ENCODE assay signal across 8 cellular contexts in genomic region chr12:125983094-125983783, GRCh38.
DNase-seq lines count a peak whose midpoint lies in the region; ATAC-seq and TF ChIP-seq lines count a peak whose summit lies in the region.

No MANE protein-coding gene starts in this region.

- H3K27me3 ChIP-seq in breast epithelium = no peaks in the 10 kb centered on the region
- no peaks in the 10 kb centered on the region for H3K27me3 ChIP-seq in liver (ENCODE audit: control insufficient read depth in 4 of 4, insufficient read depth in 4 of 4, low read length in 3 of 4)
- no peaks in the 10 kb centered on the region for H3K27me3 ChIP-seq in thymus (ENCODE audit: control insufficient read depth, insufficient read depth)

- intact Hi-C loops in activated CD4-positive, alpha-beta T cell treated with anti-CD3 and anti-CD28 coated beads for 36 hours (cut with DNase I, micrococcal nuclease) = no loop called here
- intact Hi-C loops in breast epithelium (cut with DNase I; ENCODE audit: low total_unique reads) (no loop called here), posterior vena cava (cut with DNase I) (no loop called here)

- H3K36me3 ChIP-seq in breast epithelium (no peaks in the 10 kb centered on the region), liver (ENCODE audit: control insufficient read depth in 4 of 4, insufficient read depth in 3 of 4, low read depth in 1 of 4, low read length in 3 of 4) (peaks cover 0 to 3% (median 0%) of the 10 kb centered on the region in 4 donors), thymus (ENCODE audit: control insufficient read depth, insufficient read depth) (no peaks in the 10 kb centered on the region)

- H3K27ac Mint-ChIP-seq in activated CD4-positive, alpha-beta T cell treated with anti-CD3 and anti-CD28 coated beads for 36 hours = no peak overlapping the region

- H3K36me3 Mint-ChIP-seq in activated CD4-positive, alpha-beta T cell treated with anti-CD3 and anti-CD28 coated beads for 36 hours (ENCODE audit: low read depth) = no peaks in the 10 kb centered on the region

- peak; percentile 41 to 43 for TF ChIP-seq RAD21 in liver (IDR thresholded peaks at IDR 0.05)

- TF ChIP-seq CTCF in breast epithelium (IDR thresholded peaks at IDR 0.05) (no peak), liver (IDR thresholded peaks at IDR 0.05; ENCODE audit: low read depth, low read length, missing input control) (peak; percentile 7)

- peak overlapping the region; percentile 61 to 92 for H3K9ac ChIP-seq in liver (ENCODE audit: low read depth in 1 of 2, low read length in 2 of 2)

- H3K9me3 Mint-ChIP-seq in activated CD4-positive, alpha-beta T cell treated with anti-CD3 and anti-CD28 coated beads for 36 hours (ENCODE audit: low read depth) = no peaks in the 10 kb centered on the region

- H3K27ac ChIP-seq in breast epithelium = peak overlapping the region; percentile 83 to 87
- peak overlapping the region; percentile 88 for H3K27ac ChIP-seq in liver (ENCODE audit: low read depth in 1 of 2, low read length in 2 of 2)
- H3K27ac ChIP-seq in thymus (ENCODE audit: low read depth) = no peak overlapping the region

- H3K4me1 Mint-ChIP-seq in activated CD4-positive, alpha-beta T cell treated with anti-CD3 and anti-CD28 coated beads for 36 hours = peaks cover 4% of the 10 kb centered on the region

- TF ChIP-seq POLR2A in breast epithelium (IDR thresholded peaks at IDR 0.05) = no peak
- no peak for TF ChIP-seq POLR2A in erythroblast (IDR thresholded peaks at IDR 0.05; ENCODE audit: low read length)

- peak overlapping the region; percentile 32 for H3K4me3 Mint-ChIP-seq in activated CD4-positive, alpha-beta T cell treated with anti-CD3 and anti-CD28 coated beads for 36 hours

- no peaks in the 10 kb centered on the region for H3K9me3 ChIP-seq in breast epithelium
- no peaks in the 10 kb centered on the region for H3K9me3 ChIP-seq in liver (ENCODE audit: control insufficient read depth in 4 of 4, low read length in 3 of 4)
- H3K9me3 ChIP-seq in thymus (ENCODE audit: control insufficient read depth) = no peaks in the 10 kb centered on the region

- peaks cover 20% of the 10 kb centered on the region for H3K27me3 Mint-ChIP-seq in activated CD4-positive, alpha-beta T cell treated with anti-CD3 and anti-CD28 coated beads for 36 hours

- 1% methylated on average over 24 of the region's 24 CpGs for WGBS in liver
- WGBS in thymus = 4% methylated on average over 24 of the region's 24 CpGs

- POLR2A ChIA-PET in activated CD4-positive, alpha-beta T cell treated with anti-CD3 and anti-CD28 coated beads for 36 hours (lab: Charles Lee) = no interaction called here

- peak; percentile 12 for ATAC-seq in activated CD4-positive, alpha-beta T cell treated with anti-CD3 and anti-CD28 coated beads for 36 hours

- H3K4me1 ChIP-seq in breast epithelium (no peaks in the 10 kb centered on the region), liver (ENCODE audit: control insufficient read depth in 4 of 4, insufficient read depth in 4 of 4, low read length in 3 of 4) (peaks cover 0 to 12% (median 11%) of the 10 kb centered on the region in 4 donors), thymus (ENCODE audit: control insufficient read depth, insufficient read depth, low read length) (no peaks in the 10 kb centered on the region)

- H3K4me3 ChIP-seq in breast epithelium (peak overlapping the region in 2 of 3 donors; percentile 65 to 66), liver (ENCODE audit: low read depth in 1 of 3, low read length in 3 of 3) (peak overlapping the region; percentile 52 to 82 (median 77)), thymus (ENCODE audit: low read length) (peak overlapping the region; percentile 20)

- peak; percentile 20 for DNase-seq in activated CD4-positive, alpha-beta T cell treated with anti-CD3 and anti-CD28 coated beads for 36 hours
- DNase-seq in activated CD4-positive, alpha-beta T cell treated with anti-CD3 and anti-CD28 coated beads for 1 hour = no peak
- DNase-seq in breast epithelium (ENCODE audit: low spot score in 2 of 2) (peak; percentile 80 to 85), NCI-H1417 (lab: John Stamatoyannopoulos, UW) (no peak), posterior vena cava (ENCODE audit: low spot score) (no peak), erythroblast (lab: John Stamatoyannopoulos, UW) (no peak)

- CTCF ChIA-PET in activated CD4-positive, alpha-beta T cell treated with anti-CD3 and anti-CD28 coated beads for 36 hours (lab: Charles Lee) = interaction anchor here (0.5 kb wide), 1 partner anchor 100 kb away, joined by 5 read pairs; no protein-coding TSS in a partner anchor

TF ChIP-seq in liver, 16 proteins besides CTCF, POLR2A, EP300 and RAD21:
- TF ChIP-seq ATF3 (IDR thresholded peaks at IDR 0.05) (peak; percentile 16), HNF4A (conservative IDR thresholded peaks at IDR 0.05) (peak; percentile 93 to 96), JUND (IDR thresholded peaks at IDR 0.05) (peak; percentile 55 to 68), YY1 (IDR thresholded peaks at IDR 0.05) (peak; percentile 75), RXRA (IDR thresholded peaks at IDR 0.05) (peak; percentile 88 to 91), SP1 (IDR thresholded peaks at IDR 0.05) (peak; percentile 98), GABPA (IDR thresholded peaks at IDR 0.05 in 1 of 2, conservative IDR thresholded peaks at IDR 0.05 in 1 of 2) (peak in 1 of 2 donors; percentile 66), HNF4G (IDR thresholded peaks at IDR 0.05) (peak; percentile 87), EGR1 (IDR thresholded peaks at IDR 0.05; ENCODE audit: low read depth in 2 of 2) (peak; percentile 89), FOXA2 (IDR thresholded peaks at IDR 0.05) (peak; percentile 42), TAF1 (conservative IDR thresholded peaks at IDR 0.05) (peak; percentile 95), MAX (IDR thresholded peaks at IDR 0.05) (peak; percentile 96), REST (IDR thresholded peaks at IDR 0.05) (peak; percentile 76), NR2F2 (IDR thresholded peaks at IDR 0.05) (peak; percentile 93), FOXA1 (IDR thresholded peaks at IDR 0.05) (peak; percentile 53), ZBTB33 (IDR thresholded peaks at IDR 0.05) (peak; percentile 91)

Comparison
In these comparisons a context has a peak if more than half of its experiments do, and no peak if none do; other contexts are left out.
1. DNase-seq: peak in activated CD4-positive, alpha-beta T cell treated with anti-CD3 and anti-CD28 coated beads for 36 hours (single experiment) and breast epithelium (2 of 2); none in activated CD4-positive, alpha-beta T cell treated with anti-CD3 and anti-CD28 coated beads for 1 hour (single experiment), NCI-H1417 (0 of 3), posterior vena cava (single experiment) and erythroblast (0 of 2).
2. H3K4me3 ChIP-seq: peak in every context shown above with its lines; median percentile 77 in liver; 66 in breast epithelium; 20 in thymus.